ENCODE assay signal across 9 cellular contexts in genomic region chr1:198201956-198202784, GRCh38. TPM values are rescaled to one million over a fixed set of nuclear protein-coding genes. Genes with fewer than 3 reads are reported as not detected.
DNase-seq lines count a peak whose midpoint lies in the region; ATAC-seq, FAIRE-seq and TF ChIP-seq lines count a peak whose summit lies in the region.
"Had no signal": no experiment of that assay in that cellular context is flagged by ENCODE, and none has a peak within 500 bp of the region (broad histone marks: within the 10 kb centered on the region; RNA-seq: fewer than 3 reads in every experiment).

No MANE protein-coding gene starts in this region.

- CTCF ChIA-PET in CD4-positive, alpha-beta memory T cell (lab: Charles Lee; ENCODE audit: partially characterized antibody) = interaction anchor here (1.0 kb wide), 1 partner anchor 10 kb away, joined by 3 read pairs; no protein-coding TSS in a partner anchor
- CTCF ChIA-PET in OCI-LY7 (lab: Charles Lee; ENCODE audit: unreplicated experiment) = no interaction called here

- FAIRE-seq in GM19239 (lab: Jason Lieb, UNC) = peak; percentile 87

- peak; percentile 90 for ATAC-seq in HG03095 (IDR thresholded peaks at IDR 0.05; ENCODE audit: unreplicated experiment)

- POLR2A ChIA-PET in CD4-positive, alpha-beta memory T cell (lab: Charles Lee; ENCODE audit: partially characterized antibody) = interaction anchor here (0.9 kb wide), 1 partner anchor 46 kb away, joined by 3 read pairs; no protein-coding TSS in a partner anchor
- POLR2A ChIA-PET in OCI-LY7 (lab: Charles Lee) = interaction anchor here (0.6 kb wide), 1 partner anchor 8 kb away, joined by 3 read pairs; no protein-coding TSS in a partner anchor

- DNase-seq in CD4-positive, alpha-beta memory T cell = no peak
- DNase-seq in GM19239 (ENCODE audit: insufficient read length, low spot score) = peak; percentile 10
- peak; percentile 13 for DNase-seq in activated naive CD8-positive, alpha-beta T cell treated with anti-CD3 and anti-CD28 coated beads, Interleukin-2, amount 50 U/mL, for 16 hours (ENCODE audit: low read depth, low spot score)
- no peak for DNase-seq in suprapubic skin (ENCODE audit: low spot score in 2 of 2)
- DNase-seq in OCI-LY7 (ENCODE audit: low spot score) = no peak
- DNase-seq in mesenteric fat pad (ENCODE audit: low spot score) = no peak
- no peak for DNase-seq in retina
- DNase-seq: DMS 273 treated with DMSO at 0.1 percent for 48 hours had no signal

- H3K36me3 ChIP-seq in CD4-positive, alpha-beta memory T cell (ENCODE audit: insufficient read depth, low read length) = no peaks in the 10 kb centered on the region
- H3K36me3 ChIP-seq in suprapubic skin (no peaks in the 10 kb centered on the region), OCI-LY7 (ENCODE audit: insufficient read depth, low read length) (no peaks in the 10 kb centered on the region)

- H3K27ac ChIP-seq in CD4-positive, alpha-beta memory T cell (ENCODE audit: low read depth, low read length) = no peak overlapping the region
- no peak overlapping the region for H3K27ac ChIP-seq in suprapubic skin
- H3K27ac ChIP-seq in OCI-LY7 (ENCODE audit: low read depth, low read length, poor library complexity, severe bottlenecking) = no peak overlapping the region

- no peaks in the 10 kb centered on the region for H3K27me3 ChIP-seq in CD4-positive, alpha-beta memory T cell (ENCODE audit: insufficient read depth, low read length)
- H3K27me3 ChIP-seq in suprapubic skin = no peaks in the 10 kb centered on the region

- peak overlapping the region in 6 of 7 donors; percentile 43 to 81 (median 74) for H3K27ac Mint-ChIP-seq in CD4-positive, alpha-beta memory T cell

- TF ChIP-seq POLR2A in suprapubic skin (IDR thresholded peaks at IDR 0.05) = no peak

- 92% methylated on average over 10 of the region's 10 CpGs for WGBS in suprapubic skin

- H3K9me2 ChIP-seq in OCI-LY7 (ENCODE audit: insufficient read depth, low read length) = no peaks in the 10 kb centered on the region

- TF ChIP-seq CTCF in suprapubic skin (IDR thresholded peaks at IDR 0.05) = no peak
- TF ChIP-seq CTCF in OCI-LY7 (conservative IDR thresholded peaks at IDR 0.05; ENCODE audit: low read length) = no peak

- peaks cover 2 to 8% of the 10 kb centered on the region in 2 donors for H3K36me3 Mint-ChIP-seq in CD4-positive, alpha-beta memory T cell

- H3K9me3 Mint-ChIP-seq in CD4-positive, alpha-beta memory T cell = no peaks in the 10 kb centered on the region

- H3K9me3 ChIP-seq in CD4-positive, alpha-beta memory T cell (ENCODE audit: control insufficient read depth in 1 of 2, low read length in 2 of 2) = no peaks in the 10 kb centered on the region
- H3K9me3 ChIP-seq in suprapubic skin = no peaks in the 10 kb centered on the region
- H3K9me3 ChIP-seq in OCI-LY7 (ENCODE audit: low read length) = no peaks in the 10 kb centered on the region

- TF ChIP-seq EP300 in suprapubic skin (IDR thresholded peaks at IDR 0.05) = no peak

- peaks cover 44 to 84% (median 63%) of the 10 kb centered on the region in 4 donors for H3K4me1 Mint-ChIP-seq in CD4-positive, alpha-beta memory T cell

- H3K27me3 Mint-ChIP-seq in CD4-positive, alpha-beta memory T cell = no peaks in the 10 kb centered on the region

- no peak overlapping the region for H3K4me2 ChIP-seq in OCI-LY7 (ENCODE audit: low read length)

- H4K20me1 ChIP-seq in OCI-LY7 (ENCODE audit: insufficient read depth, low read length) = peaks cover 6% of the 10 kb centered on the region; the same call in 1 of the 2 replicates

- no TSS peak for BruUV-seq in OCI-LY7 (replicated peaks; lab: Mats Ljungman, UMichigan)

- peaks cover 60% of the 10 kb centered on the region for H3K4me1 ChIP-seq in CD4-positive, alpha-beta memory T cell (ENCODE audit: insufficient read depth, low read length)
- H3K4me1 ChIP-seq in suprapubic skin (peaks cover 7% of the 10 kb centered on the region), OCI-LY7 (ENCODE audit: insufficient read depth, low read length, poor library complexity, severe bottlenecking) (peaks cover 18% of the 10 kb centered on the region)

- intact Hi-C loops in CD4-positive, alpha-beta memory T cell (cut with micrococcal nuclease) = loop anchor here (2.0 kb wide), 1 partner anchor 45 kb away; the partner anchor contains the start of gene NEK7
- intact Hi-C loops in OCI-LY7 (cut with micrococcal nuclease; ENCODE audit: unreplicated experiment) = no loop called here

- H3K4me3 Mint-ChIP-seq in CD4-positive, alpha-beta memory T cell = peak overlapping the region in 7 of 8 donors; percentile 35 to 72 (median 62)

- H2AFZ ChIP-seq in OCI-LY7 (ENCODE audit: low read length) = no peak overlapping the region

- H3K4me3 ChIP-seq in CD4-positive, alpha-beta memory T cell (ENCODE audit: low read length in 2 of 2) = no peak overlapping the region
- no peak overlapping the region for H3K4me3 ChIP-seq in suprapubic skin
- H3K4me3 ChIP-seq in OCI-LY7 (ENCODE audit: low read depth, low read length, poor library complexity, severe bottlenecking) = no peak overlapping the region

- peaks cover 20% of the 10 kb centered on the region; the same call in 1 of the 2 replicates for H3K79me2 ChIP-seq in OCI-LY7 (ENCODE audit: insufficient read depth, low read depth, low read length)

RNA-seq across cellular contexts. Expression of gene NEK7, which starts 45.4 kb away (rescaled TPM):
- total RNA-seq in CD4-positive, alpha-beta memory T cell = 10 to 100 TPM; 56.9 to 63.8 TPM
- polyA plus RNA-seq in CD4-positive, alpha-beta memory T cell = 10 to 100 TPM; 53.5 to 57.6 TPM
- total RNA-seq in suprapubic skin (10 to 100 TPM; 45.7 to 75.7 (median 53.5) TPM), OCI-LY7 (2022) (22.1 and 25.6 TPM in 2 replicates), mesenteric fat pad (103 TPM)
- 8.1 and 14.9 TPM in 2 replicates for total RNA-seq in OCI-LY7 (2014; rRNA removed; shearing (Covaris generic))

Comparison
In these comparisons a context has a peak if more than half of its experiments do, and no peak if none do; other contexts are left out.
1. DNase-seq: peak in GM19239 (single experiment) and activated naive CD8-positive, alpha-beta T cell treated with anti-CD3 and anti-CD28 coated beads, Interleukin-2, amount 50 U/mL, for 16 hours (single experiment); none in CD4-positive, alpha-beta memory T cell (0 of 5), suprapubic skin (0 of 2), OCI-LY7 (single experiment), mesenteric fat pad (single experiment) and retina (single experiment).